In the genomic region with DNA sequence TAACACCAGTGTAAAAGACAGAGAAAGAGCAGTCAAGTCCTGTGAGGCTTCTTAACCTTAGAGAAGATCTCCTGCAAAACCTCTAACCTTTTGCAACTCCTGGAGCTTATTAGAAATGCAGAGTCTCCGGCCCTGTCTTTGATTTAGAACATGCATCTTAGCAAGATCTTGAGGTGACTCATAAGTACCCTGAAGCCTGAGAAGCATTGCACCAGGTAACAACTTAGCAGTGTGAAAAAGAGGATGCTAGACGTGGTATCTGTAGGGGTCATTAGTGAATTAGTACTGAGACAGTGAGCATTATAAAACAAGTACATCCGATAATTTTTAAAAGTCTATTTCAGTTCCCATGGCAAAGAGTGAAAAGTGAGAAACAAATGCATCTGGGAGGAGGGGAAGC, we compare ENCODE assay signal across 1 cellular context.
TF ChIP-seq lines count a peak whose summit lies in the region.

No MANE protein-coding gene starts in this region.

TF ChIP-seq in SK-N-SH, 30 proteins besides CTCF, POLR2A, EP300 and RAD21 (continued from another document):
- no peak for TF ChIP-seq USF2 (IDR thresholded peaks at IDR 0.05; ENCODE audit: borderline replicate concordance, low read depth, low read length)
- no peak for TF ChIP-seq TAF1 (IDR thresholded peaks at IDR 0.05; ENCODE audit: borderline replicate concordance, low read depth, low read length)
- TF ChIP-seq FOSL2 (IDR thresholded peaks at IDR 0.05; ENCODE audit: borderline replicate concordance, low read depth): peak; percentile 40; the same call in 1 of the 2 replicates
